ENCODE assay signal across 8 cellular contexts in the genomic region with DNA sequence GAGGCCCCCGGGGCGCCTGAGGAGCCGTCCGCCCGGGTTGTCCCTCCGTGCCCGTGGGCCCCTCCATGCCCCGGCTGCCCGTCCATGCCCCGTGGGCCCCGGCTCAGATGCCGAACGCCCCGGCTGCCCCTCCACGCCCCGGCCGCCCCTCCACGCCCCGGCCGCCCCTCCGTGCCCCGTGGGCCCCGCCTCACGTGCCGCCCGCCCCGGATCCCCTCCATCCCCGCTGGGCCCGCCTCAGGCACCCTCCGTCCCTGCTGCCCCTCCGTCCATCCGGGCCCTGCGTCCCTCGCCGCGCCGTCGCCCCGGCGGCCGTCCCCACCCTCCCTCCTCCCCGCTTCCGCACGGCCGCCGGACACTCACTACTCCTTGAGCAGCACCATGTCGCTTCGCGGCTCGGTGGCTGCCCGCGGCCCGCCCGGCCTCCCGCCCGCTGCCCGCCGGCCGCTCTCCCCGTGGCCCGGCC. TPM values are rescaled to one million over a fixed set of nuclear protein-coding genes. Genes with fewer than 3 reads are reported as not detected.
DNase-seq lines count a peak whose midpoint lies in the region; ATAC-seq, FAIRE-seq and TF ChIP-seq lines count a peak whose summit lies in the region.

No MANE protein-coding gene starts in this region.

- no peaks in the 10 kb centered on the region; the same call in 1 of the 2 replicates for H4K20me1 ChIP-seq in SU-DHL-6 (ENCODE audit: low read depth, low read length)

- peaks cover 0 to 5% (median 0%) of the 10 kb centered on the region in 3 donors for H3K4me1 ChIP-seq in pancreas

- H3F3A ChIP-seq in SU-DHL-6 (ENCODE audit: insufficient read depth), result peaks cover 15% of the 10 kb centered on the region

- FAIRE-seq in pancreas (lab: Jason Lieb, UNC), result no peak

- no peaks in the 10 kb centered on the region for H3K9me3 Mint-ChIP-seq in activated naive CD4-positive, alpha-beta T cell treated with anti-CD3 and anti-CD28 coated beads, Interleukin-2, amount 50 U/mL, for 72 hours

- DNase-seq in activated naive CD4-positive, alpha-beta T cell treated with anti-CD3 and anti-CD28 coated beads, Interleukin-2, amount 50 U/mL, for 72 hours (ENCODE audit: low spot score in 2 of 2), result no peak
- DNase-seq in activated naive CD4-positive, alpha-beta T cell treated with anti-CD3 and anti-CD28 coated beads, Interleukin-2, amount 50 U/mL, for 16 hours, result no peak
- DNase-seq in fibroblast of mammary gland (ENCODE audit: low read depth) (peak; percentile 20), pancreas (peak in 3 of 6 donors; percentile 45 to 73 (median 54)), hippocampal formation (lab: John Stamatoyannopoulos, UW) (no peak)
- DNase-seq in effector CD8-positive, alpha-beta T cell (lab: John Stamatoyannopoulos, UW), result no peak

- WGBS in pancreas, 2 donors, result 1% methylated on average over 45 to 61 of the region's 61 CpGs

- peak; percentile 39 to 42 for ATAC-seq in activated naive CD4-positive, alpha-beta T cell treated with anti-CD3 and anti-CD28 coated beads, Interleukin-2, amount 50 U/mL, for 72 hours
- ATAC-seq in HG02981 (IDR thresholded peaks at IDR 0.05; ENCODE audit: unreplicated experiment), result peak; percentile 25
- peak; percentile 11 to 57 (median 28) for ATAC-seq in pancreas

- TF ChIP-seq CTCF in SU-DHL-6 (IDR thresholded peaks at IDR 0.05; ENCODE audit: insufficient read depth, low read length, poor library complexity, severe bottlenecking), result no peak
- TF ChIP-seq CTCF in fibroblast of mammary gland (conservative IDR thresholded peaks at IDR 0.05; ENCODE audit: control insufficient read depth, insufficient read depth, low read depth, low read length), result no peak
- TF ChIP-seq CTCF in pancreas (IDR thresholded peaks at IDR 0.05), result no peak

- no peak overlapping the region for H3K27ac ChIP-seq in SU-DHL-6 (ENCODE audit: low read depth, low read length)
- H3K27ac ChIP-seq in pancreas, result peak overlapping the region; percentile 48 to 75 (median 69)

- H3K27ac Mint-ChIP-seq in activated naive CD4-positive, alpha-beta T cell treated with anti-CD3 and anti-CD28 coated beads, Interleukin-2, amount 50 U/mL, for 72 hours, result no peak overlapping the region

- H3K4me2 ChIP-seq in SU-DHL-6 (ENCODE audit: low read depth, low read length, poor library complexity, severe bottlenecking), result peak overlapping the region; percentile 51

- peaks cover 22% of the 10 kb centered on the region; the same call in 1 of the 2 replicates for H3K79me2 ChIP-seq in SU-DHL-6 (ENCODE audit: insufficient read depth, low read length)

- H3K4me3 ChIP-seq in SU-DHL-6 (ENCODE audit: insufficient read depth, low read length, poor library complexity, severe bottlenecking) (peak overlapping the region; percentile 75), fibroblast of mammary gland (ENCODE audit: control insufficient read depth, low read depth, low read length) (peak overlapping the region; percentile 65), pancreas (peak overlapping the region; percentile 66 to 92 (median 76))

- H3K36me3 Mint-ChIP-seq in activated naive CD4-positive, alpha-beta T cell treated with anti-CD3 and anti-CD28 coated beads, Interleukin-2, amount 50 U/mL, for 72 hours, result no peaks in the 10 kb centered on the region

- H3K9ac ChIP-seq in SU-DHL-6 (ENCODE audit: low read length), result peak overlapping the region; percentile 69

- intact Hi-C loops in pancreas (cut with DNase I), result no loop called here

- no peaks in the 10 kb centered on the region for H3K27me3 ChIP-seq in SU-DHL-6 (ENCODE audit: low read length)
- H3K27me3 ChIP-seq in pancreas, result no peaks in the 10 kb centered on the region

- no peak overlapping the region for H2AFZ ChIP-seq in SU-DHL-6 (ENCODE audit: low read depth, low read length, severe bottlenecking)

- H3K36me3 ChIP-seq in SU-DHL-6 (ENCODE audit: low read length) (no peaks in the 10 kb centered on the region), pancreas (no peaks in the 10 kb centered on the region)

- H3K9me3 ChIP-seq in SU-DHL-6 (ENCODE audit: insufficient read depth, low read length) (no peaks in the 10 kb centered on the region), pancreas (no peaks in the 10 kb centered on the region)

- H3K9me2 ChIP-seq in SU-DHL-6 (replicated peaks; ENCODE audit: insufficient read depth, low read length), result no peaks in the 10 kb centered on the region

RNA-seq across cellular contexts. Expression of a gene that starts 0.4 kb away (rescaled TPM):
- total RNA-seq in activated naive CD4-positive, alpha-beta T cell treated with anti-CD3 and anti-CD28 coated beads, Interleukin-2, amount 50 U/mL, for 72 hours, result 10 to 100 TPM; 13.8 to 39.2 TPM
- total RNA-seq in pancreas, result 10 to 100 TPM; 24.1 to 32.8 (median 26.8) TPM
- polyA plus RNA-seq in pancreas, result 10 to 100 TPM in 1 of 2 donors, 1 to 10 TPM in 1; 9.3 to 21.5 TPM

RNA-seq across cellular contexts. Expression of a gene that starts 45.8 kb away (rescaled TPM):
- total RNA-seq in activated naive CD4-positive, alpha-beta T cell treated with anti-CD3 and anti-CD28 coated beads, Interleukin-2, amount 50 U/mL, for 72 hours, result 10 to 100 TPM; 20.7 to 35.1 TPM
- total RNA-seq in pancreas, result 10 to 100 TPM; 13.2 to 23.8 (median 17.2) TPM
- polyA plus RNA-seq in pancreas, result 10 to 100 TPM; 23.9 to 24.4 TPM
